Comparison of ENCODE assay signal across 26 cellular contexts in the genomic region with DNA sequence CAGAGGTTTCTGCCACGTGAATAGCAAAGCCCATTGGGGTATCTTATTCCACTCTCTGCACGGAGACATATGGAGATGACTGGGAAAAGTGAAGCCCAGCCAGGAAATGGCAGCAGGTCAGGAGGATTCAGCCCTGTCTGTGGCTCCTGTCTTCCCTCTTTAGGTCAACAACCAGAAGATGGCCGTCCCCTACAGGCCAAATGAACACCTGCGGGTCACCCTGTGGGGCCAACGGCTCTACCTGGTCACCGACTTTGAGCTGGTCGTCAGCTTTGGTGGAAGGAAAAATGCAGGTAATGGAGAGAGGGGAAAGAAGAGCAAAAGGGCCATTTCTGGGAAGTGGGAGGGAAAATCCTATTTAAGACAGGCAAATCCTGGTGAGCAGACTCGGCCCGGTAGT. TPM values are rescaled to one million over a fixed set of nuclear protein-coding genes. Genes with fewer than 3 reads are reported as not detected.
DNase-seq lines count a peak whose midpoint lies in the region; ATAC-seq and TF ChIP-seq lines count a peak whose summit lies in the region.
"Had no signal": no experiment of that assay in that cellular context is flagged by ENCODE, and none has a peak within 500 bp of the region (broad histone marks: within the 10 kb centered on the region; RNA-seq: fewer than 3 reads in every experiment).

No MANE protein-coding gene starts in this region.

- TF ChIP-seq CTCF in SK-N-SH (IDR thresholded peaks at IDR 0.05) (no peak; the same call in 1 of the 2 replicates), fibroblast of villous mesenchyme (IDR thresholded peaks at IDR 0.05; ENCODE audit: insufficient read depth, low read depth, low read length) (peak; percentile 21)

- intact Hi-C loops in aorta (cut with DNase I): no loop called here

- no peak overlapping the region for H2AFZ ChIP-seq in SK-N-SH (ENCODE audit: low read depth)

- H3K9me2 ChIP-seq in SK-N-SH: no peaks in the 10 kb centered on the region

- H4K20me1 ChIP-seq in SK-N-SH (ENCODE audit: insufficient read depth): no peaks in the 10 kb centered on the region

- H3K4me2 ChIP-seq in SK-N-SH: no peak overlapping the region

- H3K9ac ChIP-seq in SK-N-SH: no peak overlapping the region

- no peak for TF ChIP-seq EP300 in SK-N-SH (IDR thresholded peaks at IDR 0.05; ENCODE audit: borderline replicate concordance in 1 of 2, low read depth in 1 of 2, low read length in 1 of 2)

- DNase-seq in SK-N-SH (peak; percentile 34), NCI-H2171 treated with DMSO at 0.1 percent for 48 hours (lab: John Stamatoyannopoulos, UW) (peak; percentile 35), fibroblast of villous mesenchyme (ENCODE audit: low read depth) (no peak), T-helper 2 cell (no peak), NCI-H187 (lab: John Stamatoyannopoulos, UW) (no peak), aorta (no peak)
- DNase-seq: activated CD4-positive, alpha-beta memory T cell treated with anti-CD3 and anti-CD28 coated beads, Interleukin-2, amount 10 ng/mL, durations not matched to agents 7 days and 5 days; activated CD4-positive, CD25-positive, alpha-beta regulatory T cell; activated T-cell treated with anti-CD3 and anti-CD28 coated beads for 4 hours; amniotic stem cell; caudate nucleus; dorsolateral prefrontal cortex; erythroblast; gastrocnemius medialis; naive B cell; NCI-H1436; NCI-H82; pancreas; T-helper 9 cell had no signal

- H3K4me1 ChIP-seq in SK-N-SH (ENCODE audit: control insufficient read depth in 1 of 2, insufficient read depth in 2 of 2, low read depth in 1 of 2, low read length in 1 of 2) (no peaks in the 10 kb centered on the region), aorta (ENCODE audit: control insufficient read depth in 1 of 2, insufficient read depth in 2 of 2, low read length in 2 of 2) (no peaks in the 10 kb centered on the region)
- H3K4me1 ChIP-seq: gastrocnemius medialis had no signal

- H3K79me2 ChIP-seq in SK-N-SH (ENCODE audit: insufficient read depth): no peaks in the 10 kb centered on the region

- no peaks in the 10 kb centered on the region for H3K36me3 ChIP-seq in SK-N-SH (replicated peaks in 1 of 2; ENCODE audit: control insufficient read depth in 1 of 2, insufficient read depth in 2 of 2, low read length in 1 of 2)
- no peaks in the 10 kb centered on the region for H3K36me3 ChIP-seq in aorta (ENCODE audit: control insufficient read depth in 1 of 2, insufficient read depth in 2 of 2, low read length in 1 of 2)
- H3K36me3 ChIP-seq: gastrocnemius medialis, pancreas had no signal

- 36% methylated on average over 9 of the region's 9 CpGs for WGBS in SK-N-SH (ENCODE audit: low lambda C conversion rate)
- WGBS in aorta, 2 donors: 43% methylated on average over 9 of the region's 9 CpGs

- H3K9me3 ChIP-seq in SK-N-SH (no peaks in the 10 kb centered on the region), aorta (ENCODE audit: control insufficient read depth, low read length) (peaks cover 6% of the 10 kb centered on the region)
- H3K9me3 ChIP-seq: pancreas had no signal

- no peak for TF ChIP-seq RAD21 in SK-N-SH (IDR thresholded peaks at IDR 0.05; ENCODE audit: low read length)

- no peak; the same call in 2 of the 3 replicates for ATAC-seq in SK-N-SH treated with all-trans-retinoic acid at 6 μM for 48 hours
- ATAC-seq in aorta (ENCODE audit: low FRiP score): no peak
- ATAC-seq in HG02884 (IDR thresholded peaks at IDR 0.05; ENCODE audit: unreplicated experiment): no peak
- ATAC-seq: gastrocnemius medialis, Panc1, pancreas, sciatic nerve had no signal

- no peaks in the 10 kb centered on the region for H3K27me3 ChIP-seq in SK-N-SH (ENCODE audit: insufficient read depth)
- no peaks in the 10 kb centered on the region for H3K27me3 ChIP-seq in aorta (ENCODE audit: control insufficient read depth in 1 of 2, insufficient read depth in 2 of 2, low read length in 1 of 2)
- H3K27me3 ChIP-seq: pancreas had no signal

- POLR2A ChIA-PET in SK-N-SH (lab: Yijun Ruan, JAX): no interaction called here

- no peak overlapping the region for H3K27ac ChIP-seq in SK-N-SH (ENCODE audit: low read depth in 2 of 2, low read length in 1 of 2)
- H3K27ac ChIP-seq in aorta (ENCODE audit: low read depth in 1 of 2, low read length in 2 of 2): no peak overlapping the region
- H3K27ac ChIP-seq: dorsolateral prefrontal cortex, gastrocnemius medialis, pancreas had no signal

- H3K4me3 ChIP-seq in SK-N-SH (ENCODE audit: low read depth in 2 of 2, low read length in 1 of 2): no peak overlapping the region
- no peak overlapping the region for H3K4me3 ChIP-seq in fibroblast of villous mesenchyme (ENCODE audit: low read depth, low read length)
- H3K4me3 ChIP-seq in aorta (ENCODE audit: low read length in 2 of 2): no peak overlapping the region
- H3K4me3 ChIP-seq: dorsolateral prefrontal cortex, gastrocnemius medialis, pancreas had no signal

- CTCF ChIA-PET in SK-N-SH (lab: Yijun Ruan, JAX): interaction anchor here (0.9 to 11.8 kb wide), 7 partner anchors 12 to 98 kb away, joined by 3 to 98 read pairs (median 5); a partner anchor contains a TSS

- H3F3A ChIP-seq in SK-N-SH (replicated peaks; ENCODE audit: insufficient read depth): no peaks in the 10 kb centered on the region

TF ChIP-seq in SK-N-SH, 30 proteins besides CTCF, POLR2A, EP300 and RAD21 (continues in another document):
- no peak for TF ChIP-seq TAF1 (IDR thresholded peaks at IDR 0.05; ENCODE audit: borderline replicate concordance, low read depth, low read length)
- TF ChIP-seq, protein P1, sequence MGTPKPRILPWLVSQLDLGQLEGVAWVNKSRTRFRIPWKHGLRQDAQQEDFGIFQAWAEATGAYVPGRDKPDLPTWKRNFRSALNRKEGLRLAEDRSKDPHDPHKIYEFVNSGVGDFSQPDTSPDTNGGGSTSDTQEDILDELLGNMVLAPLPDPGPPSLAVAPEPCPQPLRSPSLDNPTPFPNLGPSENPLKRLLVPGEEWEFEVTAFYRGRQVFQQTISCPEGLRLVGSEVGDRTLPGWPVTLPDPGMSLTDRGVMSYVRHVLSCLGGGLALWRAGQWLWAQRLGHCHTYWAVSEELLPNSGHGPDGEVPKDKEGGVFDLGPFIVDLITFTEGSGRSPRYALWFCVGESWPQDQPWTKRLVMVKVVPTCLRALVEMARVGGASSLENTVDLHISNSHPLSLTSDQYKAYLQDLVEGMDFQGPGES (IDR thresholded peaks at IDR 0.05; ENCODE audit: low read depth, low read length): no peak

TF ChIP-seq in SK-N-SH treated with all-trans-retinoic acid at 6 μM for 48 hours, 23 proteins besides CTCF, POLR2A, EP300 and RAD21 (continues in another document):
- TF ChIP-seq, protein P2, sequence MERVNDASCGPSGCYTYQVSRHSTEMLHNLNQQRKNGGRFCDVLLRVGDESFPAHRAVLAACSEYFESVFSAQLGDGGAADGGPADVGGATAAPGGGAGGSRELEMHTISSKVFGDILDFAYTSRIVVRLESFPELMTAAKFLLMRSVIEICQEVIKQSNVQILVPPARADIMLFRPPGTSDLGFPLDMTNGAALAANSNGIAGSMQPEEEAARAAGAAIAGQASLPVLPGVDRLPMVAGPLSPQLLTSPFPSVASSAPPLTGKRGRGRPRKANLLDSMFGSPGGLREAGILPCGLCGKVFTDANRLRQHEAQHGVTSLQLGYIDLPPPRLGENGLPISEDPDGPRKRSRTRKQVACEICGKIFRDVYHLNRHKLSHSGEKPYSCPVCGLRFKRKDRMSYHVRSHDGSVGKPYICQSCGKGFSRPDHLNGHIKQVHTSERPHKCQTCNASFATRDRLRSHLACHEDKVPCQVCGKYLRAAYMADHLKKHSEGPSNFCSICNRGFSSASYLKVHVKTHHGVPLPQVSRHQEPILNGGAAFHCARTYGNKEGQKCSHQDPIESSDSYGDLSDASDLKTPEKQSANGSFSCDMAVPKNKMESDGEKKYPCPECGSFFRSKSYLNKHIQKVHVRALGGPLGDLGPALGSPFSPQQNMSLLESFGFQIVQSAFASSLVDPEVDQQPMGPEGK (CRISPR knock-in tag; IDR thresholded peaks at IDR 0.05; ENCODE audit: borderline replicate concordance): no peak
- TF ChIP-seq, protein P3, sequence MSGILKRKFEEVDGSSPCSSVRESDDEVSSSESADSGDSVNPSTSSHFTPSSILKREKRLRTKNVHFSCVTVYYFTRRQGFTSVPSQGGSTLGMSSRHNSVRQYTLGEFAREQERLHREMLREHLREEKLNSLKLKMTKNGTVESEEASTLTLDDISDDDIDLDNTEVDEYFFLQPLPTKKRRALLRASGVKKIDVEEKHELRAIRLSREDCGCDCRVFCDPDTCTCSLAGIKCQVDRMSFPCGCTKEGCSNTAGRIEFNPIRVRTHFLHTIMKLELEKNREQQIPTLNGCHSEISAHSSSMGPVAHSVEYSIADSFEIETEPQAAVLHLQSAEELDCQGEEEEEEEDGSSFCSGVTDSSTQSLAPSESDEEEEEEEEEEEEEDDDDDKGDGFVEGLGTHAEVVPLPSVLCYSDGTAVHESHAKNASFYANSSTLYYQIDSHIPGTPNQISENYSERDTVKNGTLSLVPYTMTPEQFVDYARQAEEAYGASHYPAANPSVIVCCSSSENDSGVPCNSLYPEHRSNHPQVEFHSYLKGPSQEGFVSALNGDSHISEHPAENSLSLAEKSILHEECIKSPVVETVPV (CRISPR knock-in tag; IDR thresholded peaks at IDR 0.05): no peak
- TF ChIP-seq TOX (CRISPR knock-in tag; IDR thresholded peaks at IDR 0.05; ENCODE audit: borderline replicate concordance): no peak
- TF ChIP-seq CSDC2 (CRISPR knock-in tag; IDR thresholded peaks at IDR 0.05): no peak
- no peak for TF ChIP-seq GLIS3 (CRISPR knock-in tag; IDR thresholded peaks at IDR 0.05)
- TF ChIP-seq ZFP3 (CRISPR knock-in tag; IDR thresholded peaks at IDR 0.05): no peak
- no peak for TF ChIP-seq ESRRG (CRISPR knock-in tag; IDR thresholded peaks at IDR 0.05)
- TF ChIP-seq OSR1 (CRISPR knock-in tag; IDR thresholded peaks at IDR 0.05): no peak
- TF ChIP-seq PPARA (CRISPR knock-in tag; IDR thresholded peaks at IDR 0.05; ENCODE audit: borderline replicate concordance): no peak
- TF ChIP-seq BACH2 (CRISPR knock-in tag; IDR thresholded peaks at IDR 0.05; ENCODE audit: borderline replicate concordance): no peak
- TF ChIP-seq RARB (CRISPR knock-in tag; IDR thresholded peaks at IDR 0.05): no peak

RNA-seq across cellular contexts. Expression of a gene that starts 38.3 kb away (rescaled TPM):
- polyA plus RNA-seq in SK-N-SH (2012; rRNA removed) (51.1 and 64.4 TPM in 2 replicates), aorta (1 to 10 TPM; 4.3 to 4.5 TPM)
- polyA plus RNA-seq in SK-N-SH (2012; cell fraction: cytosol; rRNA removed): 41.3 and 47.7 TPM in 2 replicates
- polyA plus RNA-seq in SK-N-SH (2012; cell fraction: nucleus; rRNA removed): 150 and 187 TPM in 2 replicates
- total RNA-seq in fibroblast of villous mesenchyme (44.1 and 82.0 TPM in 2 replicates), aorta (10 to 100 TPM; 44.8 to 71.6 TPM)

RNA-seq across cellular contexts. Expression of a gene that starts 55.7 kb away (rescaled TPM):
- polyA plus RNA-seq in SK-N-SH (2012; rRNA removed): not detected in 2 replicates
- polyA plus RNA-seq in SK-N-SH (2012; cell fraction: cytosol; rRNA removed): not detected in 2 replicates
- not detected in 2 replicates for polyA plus RNA-seq in SK-N-SH (2012; cell fraction: nucleus; rRNA removed)
- not detected in 2 replicates for total RNA-seq in fibroblast of villous mesenchyme
- not detected for total RNA-seq in aorta
- polyA plus RNA-seq in aorta: not detected
- total RNA-seq: activated CD4-positive, alpha-beta memory T cell treated with anti-CD3 and anti-CD28 coated beads, Interleukin-2, amount 10 ng/mL, durations not matched to agents 7 days and 5 days; dorsolateral prefrontal cortex; gastrocnemius medialis; sciatic nerve; SK-MEL-5; subcutaneous adipose tissue; ureter had no signal

Comparison
In these comparisons a context has a peak if more than half of its experiments do, and no peak if none do; other contexts are left out.
1. DNase-seq: peak in SK-N-SH (single experiment) and NCI-H2171 treated with DMSO at 0.1 percent for 48 hours (single experiment); none in fibroblast of villous mesenchyme (single experiment), T-helper 2 cell (0 of 5), NCI-H187 (0 of 2) and aorta (0 of 2).